1 cellular context compared by ENCODE assay signal in the genomic region with DNA sequence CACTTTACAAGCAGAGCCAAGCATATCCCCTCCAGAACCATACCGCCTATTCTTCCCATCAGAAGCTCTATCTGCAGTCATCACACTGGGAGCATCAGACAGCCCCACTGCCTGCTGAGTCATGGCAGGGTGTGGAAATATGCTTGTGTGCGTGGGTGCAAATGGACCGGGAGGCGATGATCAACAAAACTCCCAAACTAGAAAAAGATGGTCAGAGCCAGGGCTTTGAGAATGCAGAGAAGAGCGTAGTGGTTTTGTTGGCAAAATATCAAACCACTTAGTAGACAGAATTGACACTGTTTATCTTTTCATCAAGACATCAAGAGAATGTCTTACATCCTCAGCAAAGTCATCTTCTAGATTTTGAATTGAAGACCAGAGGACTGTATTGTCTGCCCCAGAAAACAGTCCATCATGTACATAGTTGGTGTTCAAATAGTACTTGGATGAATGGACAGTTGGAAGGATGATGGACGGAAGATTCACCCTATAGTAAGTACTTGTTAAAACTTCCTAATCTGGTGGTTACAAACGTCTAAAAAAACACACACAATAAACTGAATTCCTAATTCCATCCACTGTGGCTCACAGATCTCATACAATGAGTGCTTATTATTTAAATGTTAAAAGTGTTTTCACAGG.
TF ChIP-seq lines count a peak whose summit lies in the region.

No MANE protein-coding gene starts in this region.

TF ChIP-seq in GM23338, 12 proteins besides CTCF, POLR2A, EP300 and RAD21 (continued from another document):
- TF ChIP-seq, protein P1, sequence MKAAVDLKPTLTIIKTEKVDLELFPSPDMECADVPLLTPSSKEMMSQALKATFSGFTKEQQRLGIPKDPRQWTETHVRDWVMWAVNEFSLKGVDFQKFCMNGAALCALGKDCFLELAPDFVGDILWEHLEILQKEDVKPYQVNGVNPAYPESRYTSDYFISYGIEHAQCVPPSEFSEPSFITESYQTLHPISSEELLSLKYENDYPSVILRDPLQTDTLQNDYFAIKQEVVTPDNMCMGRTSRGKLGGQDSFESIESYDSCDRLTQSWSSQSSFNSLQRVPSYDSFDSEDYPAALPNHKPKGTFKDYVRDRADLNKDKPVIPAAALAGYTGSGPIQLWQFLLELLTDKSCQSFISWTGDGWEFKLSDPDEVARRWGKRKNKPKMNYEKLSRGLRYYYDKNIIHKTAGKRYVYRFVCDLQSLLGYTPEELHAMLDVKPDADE (IDR thresholded peaks at IDR 0.05), result no peak
- no peak for TF ChIP-seq STAT1 (IDR thresholded peaks at IDR 0.05; ENCODE audit: unreplicated experiment)
- TF ChIP-seq, protein P2, sequence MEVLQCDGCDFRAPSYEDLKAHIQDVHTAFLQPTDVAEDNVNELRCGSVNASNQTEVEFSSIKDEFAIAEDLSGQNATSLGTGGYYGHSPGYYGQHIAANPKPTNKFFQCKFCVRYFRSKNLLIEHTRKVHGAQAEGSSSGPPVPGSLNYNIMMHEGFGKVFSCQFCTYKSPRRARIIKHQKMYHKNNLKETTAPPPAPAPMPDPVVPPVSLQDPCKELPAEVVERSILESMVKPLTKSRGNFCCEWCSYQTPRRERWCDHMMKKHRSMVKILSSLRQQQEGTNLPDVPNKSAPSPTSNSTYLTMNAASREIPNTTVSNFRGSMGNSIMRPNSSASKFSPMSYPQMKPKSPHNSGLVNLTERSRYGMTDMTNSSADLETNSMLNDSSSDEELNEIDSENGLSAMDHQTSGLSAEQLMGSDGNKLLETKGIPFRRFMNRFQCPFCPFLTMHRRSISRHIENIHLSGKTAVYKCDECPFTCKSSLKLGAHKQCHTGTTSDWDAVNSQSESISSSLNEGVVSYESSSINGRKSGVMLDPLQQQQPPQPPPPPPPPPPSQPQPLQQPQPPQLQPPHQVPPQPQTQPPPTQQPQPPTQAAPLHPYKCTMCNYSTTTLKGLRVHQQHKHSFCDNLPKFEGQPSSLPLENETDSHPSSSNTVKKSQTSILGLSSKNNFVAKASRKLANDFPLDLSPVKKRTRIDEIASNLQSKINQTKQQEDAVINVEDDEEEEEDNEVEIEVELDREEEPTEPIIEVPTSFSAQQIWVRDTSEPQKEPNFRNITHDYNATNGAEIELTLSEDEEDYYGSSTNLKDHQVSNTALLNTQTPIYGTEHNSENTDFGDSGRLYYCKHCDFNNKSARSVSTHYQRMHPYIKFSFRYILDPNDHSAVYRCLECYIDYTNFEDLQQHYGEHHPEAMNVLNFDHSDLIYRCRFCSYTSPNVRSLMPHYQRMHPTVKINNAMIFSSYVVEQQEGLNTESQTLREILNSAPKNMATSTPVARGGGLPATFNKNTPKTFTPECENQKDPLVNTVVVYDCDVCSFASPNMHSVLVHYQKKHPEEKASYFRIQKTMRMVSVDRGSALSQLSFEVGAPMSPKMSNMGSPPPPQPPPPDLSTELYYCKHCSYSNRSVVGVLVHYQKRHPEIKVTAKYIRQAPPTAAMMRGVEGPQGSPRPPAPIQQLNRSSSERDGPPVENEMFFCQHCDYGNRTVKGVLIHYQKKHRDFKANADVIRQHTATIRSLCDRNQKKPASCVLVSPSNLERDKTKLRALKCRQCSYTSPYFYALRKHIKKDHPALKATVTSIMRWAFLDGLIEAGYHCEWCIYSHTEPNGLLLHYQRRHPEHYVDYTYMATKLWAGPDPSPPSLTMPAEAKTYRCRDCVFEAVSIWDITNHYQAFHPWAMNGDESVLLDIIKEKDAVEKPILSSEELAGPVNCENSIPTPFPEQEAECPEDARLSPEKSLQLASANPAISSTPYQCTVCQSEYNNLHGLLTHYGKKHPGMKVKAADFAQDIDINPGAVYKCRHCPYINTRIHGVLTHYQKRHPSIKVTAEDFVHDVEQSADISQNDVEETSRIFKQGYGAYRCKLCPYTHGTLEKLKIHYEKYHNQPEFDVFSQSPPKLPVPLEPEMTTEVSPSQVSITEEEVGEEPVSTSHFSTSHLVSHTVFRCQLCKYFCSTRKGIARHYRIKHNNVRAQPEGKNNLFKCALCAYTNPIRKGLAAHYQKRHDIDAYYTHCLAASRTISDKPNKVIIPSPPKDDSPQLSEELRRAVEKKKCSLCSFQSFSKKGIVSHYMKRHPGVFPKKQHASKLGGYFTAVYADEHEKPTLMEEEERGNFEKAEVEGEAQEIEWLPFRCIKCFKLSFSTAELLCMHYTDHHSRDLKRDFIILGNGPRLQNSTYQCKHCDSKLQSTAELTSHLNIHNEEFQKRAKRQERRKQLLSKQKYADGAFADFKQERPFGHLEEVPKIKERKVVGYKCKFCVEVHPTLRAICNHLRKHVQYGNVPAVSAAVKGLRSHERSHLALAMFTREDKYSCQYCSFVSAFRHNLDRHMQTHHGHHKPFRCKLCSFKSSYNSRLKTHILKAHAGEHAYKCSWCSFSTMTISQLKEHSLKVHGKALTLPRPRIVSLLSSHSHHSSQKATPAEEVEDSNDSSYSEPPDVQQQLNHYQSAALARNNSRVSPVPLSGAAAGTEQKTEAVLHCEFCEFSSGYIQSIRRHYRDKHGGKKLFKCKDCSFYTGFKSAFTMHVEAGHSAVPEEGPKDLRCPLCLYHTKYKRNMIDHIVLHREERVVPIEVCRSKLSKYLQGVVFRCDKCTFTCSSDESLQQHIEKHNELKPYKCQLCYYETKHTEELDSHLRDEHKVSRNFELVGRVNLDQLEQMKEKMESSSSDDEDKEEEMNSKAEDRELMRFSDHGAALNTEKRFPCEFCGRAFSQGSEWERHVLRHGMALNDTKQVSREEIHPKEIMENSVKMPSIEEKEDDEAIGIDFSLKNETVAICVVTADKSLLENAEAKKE (CRISPR knock-in tag; IDR thresholded peaks at IDR 0.05), result no peak
